Comparison of ENCODE assay signal across 19 cellular contexts in the genomic region with DNA sequence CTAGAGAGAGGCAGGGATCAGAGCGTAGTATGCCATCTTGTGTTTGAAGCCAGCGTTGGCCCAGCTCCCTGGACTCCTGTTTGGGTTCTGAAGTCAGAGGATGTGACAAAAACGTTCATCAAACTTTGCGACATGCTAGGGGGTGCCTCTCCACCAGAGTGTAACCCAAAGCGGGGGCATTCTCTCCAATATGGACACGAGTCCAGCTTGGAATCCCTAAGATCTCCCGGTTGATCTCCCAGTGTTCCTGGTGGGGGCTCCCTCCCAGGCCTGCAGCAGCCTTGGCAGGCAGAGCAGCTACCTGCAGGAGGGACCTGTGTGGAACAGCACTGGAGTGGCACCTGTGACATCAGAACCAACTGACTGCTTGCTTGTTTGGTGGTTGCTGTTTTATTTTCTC.
DNase-seq lines count a peak whose midpoint lies in the region; ATAC-seq and TF ChIP-seq lines count a peak whose summit lies in the region.
"Had no signal": no experiment of that assay in that cellular context is flagged by ENCODE, and none has a peak within 500 bp of the region (broad histone marks: within the 10 kb centered on the region; RNA-seq: fewer than 3 reads in every experiment).

No MANE protein-coding gene starts in this region.

- WGBS in stomach, 5 donors = 77 to 90% (median 87%) methylated on average over 7 of the region's 7 CpGs

- no peaks in the 10 kb centered on the region for H3K79me2 ChIP-seq in HCT116 (ENCODE audit: insufficient read depth, low read length)

- ATAC-seq in HCT116 = no peak

- TF ChIP-seq CTCF in HCT116 (IDR thresholded peaks at IDR 0.05 in 2 of 3, conservative IDR thresholded peaks at IDR 0.05 in 1 of 3; ENCODE audit: borderline replicate concordance in 1 of 3, insufficient read depth in 1 of 3, low read depth in 2 of 3, low read length in 2 of 3) (0 out of 6 replicates have a peak, but pooled peaks of 1 of the 3 experiments have one; percentile 16), stomach (IDR thresholded peaks at IDR 0.05) (no peak)

- no peak overlapping the region for H3K4me2 ChIP-seq in HCT116 (ENCODE audit: low read length)
- H3K4me2 ChIP-seq: BLaER1 treated with 17β-estradiol and CSF1 and Interleukin-3, amounts not matched to agents 10 nM and 100 nM had no signal

- TF ChIP-seq RAD21 in HCT116 (IDR thresholded peaks at IDR 0.05; ENCODE audit: low read depth) = peak; percentile 28; the same call in 1 of the 2 replicates

- RAD21 ChIA-PET in HCT116 (lab: Charles Lee; ENCODE audit: low non-redundant PET in 1 of 2, low total read pairs in 2 of 2, uncharacterized antibody in 2 of 2, unreplicated experiment in 2 of 2) = no interaction called here

- H3K4me1 ChIP-seq in HCT116 (ENCODE audit: control insufficient read depth in 1 of 2, insufficient read depth in 2 of 2, low read length in 2 of 2) (peaks cover 32 to 71% of the 10 kb centered on the region in 2 experiments), SJCRH30 (peaks cover 32% of the 10 kb centered on the region), stomach (peaks cover 0 to 42% (median 19%) of the 10 kb centered on the region in 4 donors)

- H3K9ac ChIP-seq in HCT116 (ENCODE audit: low read length) = no peak overlapping the region
- H3K9ac ChIP-seq: BLaER1 treated with 17β-estradiol and CSF1 and Interleukin-3, amounts not matched to agents 10 nM and 100 nM had no signal

- H3K9me3 ChIP-seq in HCT116 (ENCODE audit: control insufficient read depth in 1 of 2, insufficient read depth in 1 of 2, low read depth in 1 of 2, low read length in 2 of 2) = no peaks in the 10 kb centered on the region
- H3K9me3 ChIP-seq in SJCRH30 (replicated peaks) = no peaks in the 10 kb centered on the region
- no peaks in the 10 kb centered on the region for H3K9me3 ChIP-seq in stomach
- H3K9me3 ChIP-seq: BLaER1 treated with 17β-estradiol and CSF1 and Interleukin-3, amounts not matched to agents 10 nM and 100 nM had no signal

- no peaks in the 10 kb centered on the region for H4K20me1 ChIP-seq in HCT116 (ENCODE audit: insufficient read depth)
- H4K20me1 ChIP-seq: BLaER1 treated with 17β-estradiol and CSF1 and Interleukin-3, amounts not matched to agents 10 nM and 100 nM had no signal

- CTCF ChIA-PET in HCT116 (lab: Charles Lee) = no interaction called here

- no peak overlapping the region for H2AFZ ChIP-seq in HCT116 (ENCODE audit: low read depth, low read length, poor library complexity, severe bottlenecking)

- DNase-seq in HCT116 (ENCODE audit: low read depth, low spot score) (no peak), SJCRH30 (no peak), islet precursor cell (peak; percentile 44), stomach (peak; percentile 22), RKO (ENCODE audit: low spot score) (no peak)
- DNase-seq in activated effector memory CD4-positive, alpha-beta T cell treated with Interleukin-2 at 50 U/mL for 16 hours = no peak
- no peak for DNase-seq in activated CD8-positive, alpha-beta memory T cell treated with anti-CD3 and anti-CD28 coated beads, Interleukin-2, amount 50 U/mL, for 48 hours
- DNase-seq: CD8-positive, alpha-beta memory T cell; DMS79; GOT3; KG1; NCI-H1417; NCI-H187; NCI-H2227 treated with DMSO at 0.1 percent for 48 hours; NCI-H510A treated with DMSO at 0.1 percent for 48 hours; NCI-H774; OCI-M1; RPMI8226 had no signal

- H3K27ac ChIP-seq in HCT116 (ENCODE audit: low read depth, low read length) (no peak overlapping the region), SJCRH30 (peak overlapping the region; percentile 99; the same call in 1 of the 2 replicates), stomach (no peak overlapping the region)
- H3K27ac ChIP-seq: BLaER1 treated with 17β-estradiol and CSF1 and Interleukin-3, amounts not matched to agents 10 nM and 100 nM had no signal

- no peak for TF ChIP-seq EP300 in stomach (IDR thresholded peaks at IDR 0.05)

- BruUV-seq in HCT116 (replicated peaks; lab: Mats Ljungman, UMichigan) = no TSS peak

- H3K27me3 ChIP-seq in HCT116 (ENCODE audit: insufficient read depth, low read length) (no peaks in the 10 kb centered on the region), SJCRH30 (no peaks in the 10 kb centered on the region), stomach (no peaks in the 10 kb centered on the region)
- H3K27me3 ChIP-seq: BLaER1 treated with 17β-estradiol and CSF1 and Interleukin-3, amounts not matched to agents 10 nM and 100 nM had no signal

- POLR2A ChIA-PET in HCT116 (lab: Charles Lee) = no interaction called here

- intact Hi-C loops in HCT116 (cut with micrococcal nuclease) = no loop called here
- intact Hi-C loops in stomach (cut with DNase I; ENCODE audit: low total_unique reads) = no loop called here

- H3K36me3 ChIP-seq in HCT116 (ENCODE audit: control insufficient read depth in 1 of 2, insufficient read depth in 2 of 2, low read length in 2 of 2) (no peaks in the 10 kb centered on the region), SJCRH30 (no peaks in the 10 kb centered on the region), stomach (no peaks in the 10 kb centered on the region)
- H3K36me3 ChIP-seq: BLaER1 treated with 17β-estradiol and CSF1 and Interleukin-3, amounts not matched to agents 10 nM and 100 nM had no signal

- H3K4me3 ChIP-seq in HCT116 (replicated peaks in 1 of 2; ENCODE audit: low read depth in 1 of 2, low read length in 2 of 2) = no peak overlapping the region
- H3K4me3 ChIP-seq in SJCRH30 = no peak overlapping the region
- H3K4me3 ChIP-seq in stomach = no peak overlapping the region
- H3K4me3 ChIP-seq: BLaER1 treated with 17β-estradiol and CSF1 and Interleukin-3, amounts not matched to agents 10 nM and 100 nM had no signal

- H3K9me2 ChIP-seq in HCT116 (ENCODE audit: insufficient read depth) = no peaks in the 10 kb centered on the region

- TF ChIP-seq POLR2A in HCT116 (IDR thresholded peaks at IDR 0.05; ENCODE audit: borderline replicate concordance, extremely low read depth, insufficient read depth, insufficient read length) (no peak), stomach (IDR thresholded peaks at IDR 0.05) (no peak)

TF ChIP-seq in HCT116, 20 proteins besides CTCF, POLR2A, EP300 and RAD21:
- TF ChIP-seq SRF (IDR thresholded peaks at IDR 0.05; ENCODE audit: low read depth) (no peak), FOSL1 (IDR thresholded peaks at IDR 0.05; ENCODE audit: low read depth) (no peak), CBX3 (IDR thresholded peaks at IDR 0.05; ENCODE audit: low read depth) (no peak), ELF1 (IDR thresholded peaks at IDR 0.05; ENCODE audit: borderline replicate concordance, low read depth) (no peak)

Comparison
In these comparisons a context has a peak if more than half of its experiments do, and no peak if none do; other contexts are left out.
1. DNase-seq: peak in islet precursor cell (single experiment) and stomach (single experiment); none in HCT116 (single experiment), SJCRH30 (0 of 2), activated effector memory CD4-positive, alpha-beta T cell treated with Interleukin-2 at 50 U/mL for 16 hours (single experiment), RKO (single experiment) and activated CD8-positive, alpha-beta memory T cell treated with anti-CD3 and anti-CD28 coated beads, Interleukin-2, amount 50 U/mL, for 48 hours (single experiment).